8 cellular contexts compared by ENCODE assay signal in genomic region chr2:74653985-74654882, GRCh38. TPM values are rescaled to one million over a fixed set of nuclear protein-coding genes. Genes with fewer than 3 reads are reported as not detected.
DNase-seq lines count a peak whose midpoint lies in the region; ATAC-seq, FAIRE-seq and TF ChIP-seq lines count a peak whose summit lies in the region.

SEMA4F (plus strand) TSS chr2:74654247; CDS start chr2:74654377, 130 bp downstream.

- in situ Hi-C loops in HepG2 (cut with HindIII; ENCODE audit: extremely low pct_ligation_motif_present, low pct_unique_long_range_greater_than_20kb): no loop called here

- intact Hi-C loops in HepG2 (cut with micrococcal nuclease; ENCODE audit: unreplicated experiment): no loop called here

- no TSS peak for BruUV-seq in HepG2 (replicated peaks; lab: Mats Ljungman, UMichigan)

- TF ChIP-seq RAD21 in HepG2 (CRISPR knock-in tag; IDR thresholded peaks at IDR 0.05): peak; percentile 39; the same call in 1 of the 2 replicates

- H3K4me1 ChIP-seq in BLaER1 treated with 17β-estradiol and CSF1 and Interleukin-3, amounts not matched to agents 10 nM and 100 nM: peaks cover 7 to 13% (median 11%) of the 10 kb centered on the region in 10 experiments; a peak in 19 of 20 replicates
- H3K4me1 ChIP-seq in HepG2 (ENCODE audit: insufficient read depth, low read length): peaks cover 19% of the 10 kb centered on the region

- POLR2A ChIA-PET in HepG2 (lab: Yijun Ruan, JAX): interaction anchor here (0.7 to 1.2 kb wide), 6 partner anchors 29 to 225 kb away, joined by 3 to 4 read pairs (median 3); partner anchors contain the start of genes AUP1 and HTRA2

- peak within 1 kb of the TSS; percentile 73 for H2AFZ ChIP-seq in HepG2 (ENCODE audit: low read length)

- WGBS in HepG2 (ENCODE audit: low lambda C conversion rate): 44% methylated on average over 56 of the region's 79 CpGs

- 0 out of 2 replicates have a peak, but pooled peaks have one; percentile 4 for TF ChIP-seq CTCF in HepG2 (CRISPR knock-in tag; IDR thresholded peaks at IDR 0.05)

- peaks cover 0 to 18% (median under 1%) of the 10 kb centered on the region in 11 experiments; a peak in 5 of 22 replicates for H3K36me3 ChIP-seq in BLaER1 treated with 17β-estradiol and CSF1 and Interleukin-3, amounts not matched to agents 10 nM and 100 nM
- H3K36me3 ChIP-seq in HepG2 (replicated peaks in 1 of 2; ENCODE audit: control insufficient read depth in 1 of 2, insufficient read depth in 2 of 2, low read length in 2 of 2): no peaks in the 10 kb centered on the region; a peak in 1 of 5 replicates

- peak; percentile 28 to 90; a peak in 3 of 4 replicates for TF ChIP-seq POLR2A in HepG2 (IDR thresholded peaks at IDR 0.05; ENCODE audit: insufficient read depth in 1 of 2, low read depth in 2 of 2, low read length in 2 of 2)

- H4K20me1 ChIP-seq in BLaER1 treated with 17β-estradiol and CSF1 and Interleukin-3, amounts not matched to agents 10 nM and 100 nM: no peaks in the 10 kb centered on the region
- no peaks in the 10 kb centered on the region for H4K20me1 ChIP-seq in HepG2 (ENCODE audit: insufficient read depth, low read length)

- H3K27ac ChIP-seq in BLaER1 treated with 17β-estradiol and CSF1 and Interleukin-3, amounts not matched to agents 10 nM and 100 nM: peak within 1 kb of the TSS; percentile 6 to 74 (median 62); a peak in 20 of 22 replicates
- no peak within 1 kb of the TSS for H3K27ac ChIP-seq in HepG2 (ENCODE audit: extremely low read length, insufficient read depth, low read length)

- H3K9me3 ChIP-seq in BLaER1 treated with 17β-estradiol and CSF1 and Interleukin-3, amounts not matched to agents 10 nM and 100 nM (replicated peaks in 1 of 11): no peaks in the 10 kb centered on the region
- H3K9me3 ChIP-seq in HepG2 (ENCODE audit: low read length): no peaks in the 10 kb centered on the region

- peak; percentile 100 for ATAC-seq in GM19351 (IDR thresholded peaks at IDR 0.05; ENCODE audit: unreplicated experiment)
- ATAC-seq in HG03520 (IDR thresholded peaks at IDR 0.05; ENCODE audit: unreplicated experiment): peak; percentile 99
- ATAC-seq in HepG2: peak; percentile 99

- DNase-seq in NCI-H526 treated with DMSO at 0.1 percent for 48 hours (lab: John Stamatoyannopoulos, UW): peak; percentile 96
- peak; percentile 93 for DNase-seq in activated CD4-positive, alpha-beta T cell treated with anti-CD3 and anti-CD28 coated beads, Interleukin-2, amount 50 U/mL, for 1 hour
- DNase-seq in dermis blood vessel endothelial cell: peak; percentile 89
- peak; percentile 97 for DNase-seq in HepG2 (ENCODE audit: low spot score)
- DNase-seq in stimulated activated CD4-positive, alpha-beta T cell treated with anti-CD3 and anti-CD28 coated beads, Interleukin-2, amount 100 ng/mL, for 48 hours: peak; percentile 91 to 94

- peak; percentile 82 for FAIRE-seq in HepG2 (lab: Jason Lieb, UNC)

- CTCF ChIA-PET in HepG2 (lab: Yijun Ruan, JAX; ENCODE audit: low intra/inter-chr PET ratio, low total read pairs): no interaction called here

- peaks cover 0 to 6% (median 0%) of the 10 kb centered on the region in 11 experiments; a peak in 1 of 22 replicates for H3K27me3 ChIP-seq in BLaER1 treated with 17β-estradiol and CSF1 and Interleukin-3, amounts not matched to agents 10 nM and 100 nM
- H3K27me3 ChIP-seq in HepG2 (ENCODE audit: control insufficient read depth in 1 of 2, insufficient read depth in 2 of 2, low read length in 2 of 2): peaks cover 0 to 5% of the 10 kb centered on the region in 2 experiments; a peak in 1 of 5 replicates

- H3K4me3 ChIP-seq in BLaER1 treated with 17β-estradiol and CSF1 and Interleukin-3, amounts not matched to agents 10 nM and 100 nM: peak within 1 kb of the TSS; percentile 68 to 83 (median 73)
- peak within 1 kb of the TSS; percentile 65 to 89 (median 78) for H3K4me3 ChIP-seq in HepG2 (replicated peaks in 1 of 3; ENCODE audit: insufficient read depth in 1 of 3, low read depth in 2 of 3, low read length in 3 of 3)

- H3K4me2 ChIP-seq in BLaER1 treated with 17β-estradiol and CSF1 and Interleukin-3, amounts not matched to agents 10 nM and 100 nM: peak within 1 kb of the TSS; percentile 89 to 99 (median 94)
- peak within 1 kb of the TSS; percentile 100 for H3K4me2 ChIP-seq in HepG2 (ENCODE audit: low read depth, low read length)

- TF ChIP-seq EP300 in HepG2 (IDR thresholded peaks at IDR 0.05; ENCODE audit: low read depth in 2 of 2, low read length in 2 of 2) (no peak), HepG2 (CRISPR knock-in tag; IDR thresholded peaks at IDR 0.05; ENCODE audit: borderline replicate concordance) (no peak)

- no peaks in the 10 kb centered on the region for H3K79me2 ChIP-seq in HepG2 (ENCODE audit: insufficient read depth, low read length)

- H3K9ac ChIP-seq in BLaER1 treated with 17β-estradiol and CSF1 and Interleukin-3, amounts not matched to agents 10 nM and 100 nM: peak within 1 kb of the TSS; percentile 71 to 85 (median 82)
- peak within 1 kb of the TSS; percentile 72 for H3K9ac ChIP-seq in HepG2 (ENCODE audit: insufficient read depth, low read depth, low read length)

TF ChIP-seq in HepG2, 621 proteins besides CTCF, POLR2A, EP300 and RAD21 (continues in another document):
- TF ChIP-seq STAG1 (CRISPR knock-in tag; IDR thresholded peaks at IDR 0.05): peak; percentile 8; the same call in 1 of the 2 replicates
- no peak for TF ChIP-seq NKX3-1 (CRISPR knock-in tag; IDR thresholded peaks at IDR 0.05)
- no peak; the same call in 1 of the 2 replicates for TF ChIP-seq IRF9 (CRISPR knock-in tag; IDR thresholded peaks at IDR 0.05; ENCODE audit: borderline replicate concordance)
- TF ChIP-seq NR1H2 (CRISPR knock-in tag; IDR thresholded peaks at IDR 0.05; ENCODE audit: borderline replicate concordance, low read depth): no peak
- TF ChIP-seq XRCC5 (optimal IDR thresholded peaks at IDR 0.05; ENCODE audit: low read length): peak; percentile 61
- no peak for TF ChIP-seq ZNF574 (CRISPR knock-in tag; IDR thresholded peaks at IDR 0.05)
- TF ChIP-seq ARNT2 (CRISPR knock-in tag; IDR thresholded peaks at IDR 0.05; ENCODE audit: low read depth): 0 out of 2 replicates have a peak, but pooled peaks have one; percentile 18
- no peak for TF ChIP-seq ZNF652 (CRISPR knock-in tag; IDR thresholded peaks at IDR 0.05; ENCODE audit: borderline replicate concordance, low read depth)
- 0 out of 2 replicates have a peak, but pooled peaks have one; percentile 51 for TF ChIP-seq MEIS2 (CRISPR knock-in tag; IDR thresholded peaks at IDR 0.05)
- no peak for TF ChIP-seq KLF11 (CRISPR knock-in tag; IDR thresholded peaks at IDR 0.05)
- no peak for TF ChIP-seq NR2F2 (IDR thresholded peaks at IDR 0.05; ENCODE audit: borderline replicate concordance, low read depth)

RNA-seq across cellular contexts. Expression of gene SEMA4F, which starts in this region (rescaled TPM):
- total RNA-seq in dermis blood vessel endothelial cell: 4.4 and 5.0 TPM in 2 replicates
- total RNA-seq in HepG2 (2016; rRNA removed; fragmentation: Illumina TruSeq; extraction: Trizol): 4.0 and 7.1 TPM in 2 replicates
- total RNA-seq in HepG2 (2016; cell fraction: cytosol; rRNA removed; fragmentation: Illumina TruSeq; extraction: Trizol; ENCODE audit: low read depth): 1.1 and 1.6 TPM in 2 replicates
- 3.3 and 6.9 TPM in 2 replicates for total RNA-seq in HepG2 (2016; cell fraction: insoluble cytoplasmic fraction; rRNA removed; fragmentation: Illumina TruSeq; extraction: Trizol)
- total RNA-seq in HepG2 (2016; cell fraction: membrane; rRNA removed; fragmentation: Illumina TruSeq; extraction: Trizol): 4.4 and 4.5 TPM in 2 replicates
- total RNA-seq in HepG2 (2016; cell fraction: nucleus; rRNA removed; fragmentation: Illumina TruSeq; extraction: Trizol): 7.5 and 9.3 TPM in 2 replicates
- 10.3 and 10.6 TPM in 2 replicates for polyA plus RNA-seq in HepG2 (2011; rRNA removed)
- 10.3 and 10.4 TPM in 2 replicates for polyA plus RNA-seq in HepG2 (2011; cell fraction: cytosol; rRNA removed)
- polyA plus RNA-seq in HepG2 (2011; cell fraction: nucleus; rRNA removed): 13.5 and 16.0 TPM in 2 replicates
- polyA plus RNA-seq in HepG2 (2012): 5.5 and 6.6 TPM in 2 replicates
- polyA plus RNA-seq in HepG2 (2016; cell fraction: cytosol; fragmentation: Illumina TruSeq; extraction: Trizol; ENCODE audit: low read depth): 1.4 and 1.5 TPM in 2 replicates
- 3.4 and 4.1 TPM in 2 replicates for polyA plus RNA-seq in HepG2 (2016; cell fraction: insoluble cytoplasmic fraction; fragmentation: Illumina TruSeq; extraction: Trizol; ENCODE audit: low read depth)
- 3.4 and 4.6 TPM in 2 replicates for polyA plus RNA-seq in HepG2 (2016; cell fraction: membrane; fragmentation: Illumina TruSeq; extraction: Trizol; ENCODE audit: low read depth)
- 10.3 and 10.9 TPM in 2 replicates for polyA plus RNA-seq in HepG2 (2016; cell fraction: nucleus; fragmentation: Illumina TruSeq; extraction: Trizol; ENCODE audit: insufficient read depth, low read depth)
- polyA minus RNA-seq in HepG2 (2011; rRNA and poly(A)+ RNA removed; ENCODE audit: low replicate concordance): 4.0 and 21.9 TPM in 2 replicates
- polyA minus RNA-seq in HepG2 (2011; cell fraction: cytosol; rRNA and poly(A)+ RNA removed): 4.8 and 5.8 TPM in 2 replicates
- polyA minus RNA-seq in HepG2 (2011; cell fraction: nucleus; rRNA and poly(A)+ RNA removed): 6.1 and 7.2 TPM in 2 replicates
